ENCODE assay signal across 24 cellular contexts in the genomic region with DNA sequence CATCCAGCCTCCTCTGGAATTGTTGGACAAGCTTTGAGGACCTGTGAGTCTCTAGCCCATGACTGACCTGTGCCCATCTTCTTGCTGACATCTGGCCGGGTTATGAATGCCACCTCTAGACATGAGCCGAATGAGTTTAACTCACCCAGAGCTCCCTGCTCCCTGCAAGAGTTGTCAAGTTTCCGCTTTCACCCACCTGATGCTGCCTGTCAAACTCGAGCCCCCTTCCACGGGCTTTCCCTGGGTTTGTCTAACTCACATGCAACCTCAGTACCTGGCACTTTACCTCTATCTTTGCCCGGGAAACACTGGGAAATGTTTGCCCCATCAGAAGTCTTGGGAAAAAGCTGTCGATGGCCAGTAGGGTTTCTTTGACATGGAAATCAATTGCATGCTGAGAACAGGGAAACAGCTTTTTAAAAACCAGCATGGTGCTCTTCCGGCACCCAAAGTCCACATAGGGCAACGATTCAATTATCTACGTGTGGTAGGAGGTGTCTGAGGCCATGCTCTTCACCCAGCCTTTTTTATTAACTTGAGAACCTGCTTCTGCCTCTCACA. TPM values are rescaled to one million over a fixed set of nuclear protein-coding genes. Genes with fewer than 3 reads are reported as not detected.
"Had no signal": no experiment of that assay in that cellular context is flagged by ENCODE, and none has a peak within 500 bp of the region (broad histone marks: within the 10 kb centered on the region; RNA-seq: fewer than 3 reads in every experiment).

No MANE protein-coding gene starts in this region.

- H3K4me3 ChIP-seq: esophagus muscularis mucosa, heart left ventricle, pancreas, psoas muscle, right atrium auricular region, suprapubic skin, tibial nerve had no signal

- H3K36me3 Mint-ChIP-seq: activated naive CD8-positive, alpha-beta T cell treated with anti-CD3 and anti-CD28 coated beads for 36 hours had no signal

- H3K27me3 ChIP-seq: esophagus muscularis mucosa, heart left ventricle, pancreas, right atrium auricular region, suprapubic skin, tibial nerve had no signal

- H3K4me1 ChIP-seq: pancreas, psoas muscle, right atrium auricular region, suprapubic skin had no signal

- H3K9me3 ChIP-seq: esophagus muscularis mucosa, heart left ventricle, pancreas, psoas muscle, right atrium auricular region, suprapubic skin, tibial nerve had no signal

- H3K27me3 Mint-ChIP-seq: activated CD4-positive, alpha-beta T cell treated with anti-CD3 and anti-CD28 coated beads for 36 hours; activated naive CD8-positive, alpha-beta T cell treated with anti-CD3 and anti-CD28 coated beads for 36 hours; activated T-cell treated with anti-CD3 and anti-CD28 coated beads, Interleukin-2, amount 50 U/mL, for 24 hours; stimulated activated naive CD8-positive, alpha-beta T cell treated with anti-CD3 and anti-CD28 coated beads, Interleukin-15, amount 100 ng/mL, for 72 hours had no signal

- H3K27ac Mint-ChIP-seq: activated B cell treated with CpG ODN at 0.5 μM for 24 hours; activated CD4-positive, alpha-beta T cell treated with anti-CD3 and anti-CD28 coated beads for 36 hours; activated naive CD8-positive, alpha-beta T cell treated with anti-CD3 and anti-CD28 coated beads for 36 hours; activated T-cell treated with anti-CD3 and anti-CD28 coated beads, Interleukin-2, amount 50 U/mL, for 24 hours; activated T-helper 2 cell treated with anti-CD3 and anti-CD28 coated beads, Interferon-gamma antibody, Interleukin-2, Interleukin-4, amounts not matched to agents 10 μg/mL and 5 μg/mL and 100 μg/mL, durations not matched to agents 14 hours and 24 hours and 36 hours; effector memory CD8-positive, alpha-beta T cell; nephron; stimulated activated naive CD8-positive, alpha-beta T cell treated with anti-CD3 and anti-CD28 coated beads, Interleukin-15, amount 100 ng/mL, for 72 hours had no signal

- DNase-seq: activated B cell treated with CpG ODN at 0.5 μM for 24 hours; activated CD4-positive, alpha-beta T cell treated with anti-CD3 and anti-CD28 coated beads for 36 hours; activated CD4-positive, alpha-beta T cell treated with anti-CD3 and anti-CD28 coated beads, Interleukin-2, amount 50 U/mL, for 4 hours; activated CD8-positive, alpha-beta memory T cell treated with anti-CD3 and anti-CD28 coated beads for 24 hours; activated CD8-positive, alpha-beta memory T cell treated with anti-CD3 and anti-CD28 coated beads, Interleukin-2, amount 50 U/mL, for 4 hours; activated naive CD4-positive, alpha-beta T cell; activated naive CD8-positive, alpha-beta T cell treated with anti-CD3 and anti-CD28 coated beads for 36 hours; activated T-cell treated with anti-CD3 and anti-CD28 coated beads, Interleukin-2, amount 50 U/mL, for 24 hours; central memory CD4-positive, alpha-beta T cell; effector memory CD8-positive, alpha-beta T cell; left cardiac atrium; pancreas; psoas muscle; stimulated activated CD4-positive, alpha-beta T cell treated with anti-CD3 and anti-CD28 coated beads, Interleukin-1b, Interleukin-23, amount 100 ng/mL, for 48 hours; stimulated activated naive CD8-positive, alpha-beta T cell treated with anti-CD3 and anti-CD28 coated beads, Interleukin-15, amount 100 ng/mL, for 72 hours; T-helper 9 cell had no signal

- ATAC-seq: activated CD4-positive, alpha-beta T cell treated with anti-CD3 and anti-CD28 coated beads for 36 hours; effector memory CD8-positive, alpha-beta T cell; pancreas; psoas muscle; stimulated activated naive CD8-positive, alpha-beta T cell treated with anti-CD3 and anti-CD28 coated beads, Interleukin-15, amount 100 ng/mL, for 72 hours had no signal

- H3K4me1 Mint-ChIP-seq: activated B cell treated with CpG ODN at 0.5 μM for 24 hours; activated CD4-positive, alpha-beta T cell treated with anti-CD3 and anti-CD28 coated beads for 36 hours; activated naive CD8-positive, alpha-beta T cell treated with anti-CD3 and anti-CD28 coated beads for 36 hours; stimulated activated naive CD8-positive, alpha-beta T cell treated with anti-CD3 and anti-CD28 coated beads, Interleukin-15, amount 100 ng/mL, for 72 hours had no signal

- H3K4me3 Mint-ChIP-seq: activated B cell treated with CpG ODN at 0.5 μM for 24 hours; activated CD4-positive, alpha-beta T cell treated with anti-CD3 and anti-CD28 coated beads for 36 hours; activated naive CD8-positive, alpha-beta T cell treated with anti-CD3 and anti-CD28 coated beads for 36 hours; activated T-cell treated with anti-CD3 and anti-CD28 coated beads, Interleukin-2, amount 50 U/mL, for 24 hours; effector memory CD8-positive, alpha-beta T cell; nephron; stimulated activated naive CD8-positive, alpha-beta T cell treated with anti-CD3 and anti-CD28 coated beads, Interleukin-15, amount 100 ng/mL, for 72 hours had no signal

- H3K9me3 Mint-ChIP-seq: activated B cell treated with CpG ODN at 0.5 μM for 24 hours; activated naive CD8-positive, alpha-beta T cell treated with anti-CD3 and anti-CD28 coated beads for 36 hours; activated T-cell treated with anti-CD3 and anti-CD28 coated beads, Interleukin-2, amount 50 U/mL, for 24 hours; activated T-helper 2 cell treated with anti-CD3 and anti-CD28 coated beads, Interferon-gamma antibody, Interleukin-2, Interleukin-4, amounts not matched to agents 10 μg/mL and 5 μg/mL and 100 μg/mL, durations not matched to agents 14 hours and 24 hours and 36 hours; effector memory CD8-positive, alpha-beta T cell; stimulated activated naive CD8-positive, alpha-beta T cell treated with anti-CD3 and anti-CD28 coated beads, Interleukin-15, amount 100 ng/mL, for 72 hours had no signal

- H3K27ac ChIP-seq: pancreas, psoas muscle, right atrium auricular region, suprapubic skin, tibial nerve had no signal

- H3K36me3 ChIP-seq: esophagus muscularis mucosa, heart left ventricle, pancreas, right atrium auricular region, suprapubic skin, tibial nerve had no signal

RNA-seq across cellular contexts. Expression of a gene that starts 33.8 kb away (rescaled TPM):
- total RNA-seq: esophagus muscularis mucosa, myocyte had no signal
